ENCODE assay signal across 17 cellular contexts in the genomic region with DNA sequence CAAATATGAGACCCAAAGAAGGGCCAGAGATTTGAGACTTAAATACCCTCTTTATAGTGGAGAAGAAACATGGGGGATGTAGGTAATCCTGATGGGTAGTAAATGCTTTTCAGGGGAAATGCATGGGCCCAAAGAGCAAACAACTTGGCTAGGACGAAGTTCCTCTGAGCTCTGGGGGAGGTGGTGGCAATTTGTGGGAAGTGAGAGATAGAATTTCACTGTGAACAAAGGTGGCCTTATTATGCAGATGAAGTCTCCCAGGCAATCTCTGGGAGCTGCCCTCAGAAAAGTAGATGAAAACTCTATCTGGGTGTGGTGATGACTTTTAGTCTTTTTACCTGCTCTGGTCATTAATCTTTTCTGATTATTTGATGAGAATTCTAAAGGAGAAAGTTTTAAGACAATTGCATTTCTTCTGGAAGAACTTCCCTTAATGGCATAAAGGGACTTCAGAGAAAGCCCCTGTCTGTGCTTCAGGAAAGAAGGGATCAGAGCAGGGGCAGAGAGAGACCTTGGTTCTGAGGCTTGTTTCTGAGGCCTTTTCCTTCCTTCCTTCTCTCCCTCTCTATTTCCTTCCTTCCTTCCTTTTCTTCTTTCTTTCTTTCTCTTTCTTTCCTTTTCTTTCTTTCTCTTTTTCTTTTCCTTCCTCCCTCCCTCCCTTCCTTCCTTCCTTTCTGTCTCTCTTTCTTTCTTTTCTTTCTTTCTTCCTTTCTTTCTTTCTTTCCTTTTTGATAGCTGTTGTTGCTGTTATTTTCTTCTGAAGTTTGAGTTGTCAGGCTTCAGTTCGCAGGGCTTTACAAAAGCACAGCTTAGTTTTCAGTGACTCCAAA. TPM values are rescaled to one million over a fixed set of nuclear protein-coding genes. Genes with fewer than 3 reads are reported as not detected.
DNase-seq lines count a peak whose midpoint lies in the region; ATAC-seq and TF ChIP-seq lines count a peak whose summit lies in the region.
"Had no signal": no experiment of that assay in that cellular context is flagged by ENCODE, and none has a peak within 500 bp of the region (broad histone marks: within the 10 kb centered on the region; RNA-seq: fewer than 3 reads in every experiment).

No MANE protein-coding gene starts in this region.

- no peaks in the 10 kb centered on the region for H3K27me3 Mint-ChIP-seq in endodermal cell (ENCODE audit: insufficient read depth)

- H3K4me1 Mint-ChIP-seq in endodermal cell, result peaks cover 30% of the 10 kb centered on the region
- H3K4me1 Mint-ChIP-seq: activated naive CD4-positive, alpha-beta T cell treated with anti-CD3 and anti-CD28 coated beads, Interleukin-2, amount 50 U/mL, for 24 hours had no signal

- peaks cover 28% of the 10 kb centered on the region for H3K9me3 Mint-ChIP-seq in endodermal cell
- H3K9me3 Mint-ChIP-seq: activated naive CD4-positive, alpha-beta T cell treated with anti-CD3 and anti-CD28 coated beads, Interleukin-2, amount 50 U/mL, for 24 hours had no signal

- H3K27me3 ChIP-seq in endodermal cell (ENCODE audit: control insufficient read depth, insufficient read depth, low read length, poor library complexity, severe bottlenecking), result no peaks in the 10 kb centered on the region
- H3K27me3 ChIP-seq: BE2C, right atrium auricular region, upper lobe of left lung had no signal

- DNase-seq in Daoy (ENCODE audit: low read depth), result peak; percentile 3
- peak; percentile 35 for DNase-seq in KBM-7
- peak; percentile 75 for DNase-seq in endodermal cell
- DNase-seq in mucosa of descending colon, result peak in 1 of 3 donors; percentile 24
- DNase-seq in midbrain (lab: John Stamatoyannopoulos, UW), result no peak
- no peak for DNase-seq in pons (ENCODE audit: low spot score)
- no peak for DNase-seq in EL
- DNase-seq in NCI-H128 (lab: John Stamatoyannopoulos, UW; ENCODE audit: unreplicated experiment), result no peak
- DNase-seq: anterior cingulate cortex, BE2C, heart left ventricle, mammary epithelial cell, NCI-H1436 treated with DMSO at 0.1 percent for 48 hours, Right ventricle myocardium superior, upper lobe of left lung had no signal

- intact Hi-C loops in mucosa of descending colon (cut with DNase I, micrococcal nuclease), result no loop called here

- H3K4me1 ChIP-seq in endodermal cell (ENCODE audit: control insufficient read depth, insufficient read depth, low read length) (no peaks in the 10 kb centered on the region), mucosa of descending colon (ENCODE audit: low read depth) (peaks cover 4% of the 10 kb centered on the region)
- H3K4me1 ChIP-seq: BE2C, heart left ventricle, right atrium auricular region, upper lobe of left lung had no signal

- ATAC-seq in mucosa of descending colon, result peak; percentile 78
- ATAC-seq: heart left ventricle had no signal

- H3K9me3 ChIP-seq in endodermal cell (ENCODE audit: control insufficient read depth, low read length) (peaks cover 11% of the 10 kb centered on the region), mucosa of descending colon (no peaks in the 10 kb centered on the region)
- H3K9me3 ChIP-seq: BE2C, heart left ventricle, right atrium auricular region, upper lobe of left lung had no signal

- H3K4me3 ChIP-seq in endodermal cell (ENCODE audit: low read length) (no peak overlapping the region), mucosa of descending colon (no peak overlapping the region)
- H3K4me3 ChIP-seq: heart left ventricle, right atrium auricular region, upper lobe of left lung had no signal

- H3K27ac Mint-ChIP-seq in endodermal cell, result peak overlapping the region; percentile 33
- H3K27ac Mint-ChIP-seq: activated naive CD4-positive, alpha-beta T cell treated with anti-CD3 and anti-CD28 coated beads, Interleukin-2, amount 50 U/mL, for 24 hours had no signal

- TF ChIP-seq CTCF in endodermal cell (conservative IDR thresholded peaks at IDR 0.05), result no peak
- TF ChIP-seq CTCF in mucosa of descending colon (IDR thresholded peaks at IDR 0.05), result no peak

- H3K4me3 Mint-ChIP-seq in endodermal cell, result no peak overlapping the region
- H3K4me3 Mint-ChIP-seq: activated naive CD4-positive, alpha-beta T cell treated with anti-CD3 and anti-CD28 coated beads, Interleukin-2, amount 50 U/mL, for 24 hours had no signal

- in situ Hi-C loops in KBM-7 (cut with MboI; ENCODE audit: low pct_unique_long_range_greater_than_20kb, low sequenced_read_pairs), result no loop called here

- no peak overlapping the region for H3K9ac ChIP-seq in endodermal cell (ENCODE audit: extremely low read depth, low read length, poor library complexity, severe bottlenecking)

- no peak overlapping the region for H3K27ac ChIP-seq in endodermal cell (ENCODE audit: low read depth, low read length)
- H3K27ac ChIP-seq: heart left ventricle, right atrium auricular region, upper lobe of left lung had no signal

- WGBS in endodermal cell (ENCODE audit: insufficient coverage in 1 of 2, insufficient read length in 1 of 2), 2 experiments, result 0 to 42% methylated on average over 1 to 2 of the region's 2 CpGs

- H3K36me3 ChIP-seq in endodermal cell (ENCODE audit: control insufficient read depth, insufficient read depth, low read length) (no peaks in the 10 kb centered on the region), mucosa of descending colon (ENCODE audit: low read depth) (no peaks in the 10 kb centered on the region)
- H3K36me3 ChIP-seq: BE2C, heart left ventricle, right atrium auricular region, upper lobe of left lung had no signal

- H3K36me3 Mint-ChIP-seq in endodermal cell (ENCODE audit: low read depth), result peaks cover 4% of the 10 kb centered on the region
- H3K36me3 Mint-ChIP-seq: activated naive CD4-positive, alpha-beta T cell treated with anti-CD3 and anti-CD28 coated beads, Interleukin-2, amount 50 U/mL, for 24 hours had no signal

RNA-seq across cellular contexts. Expression of a gene that starts 37.5 kb away (rescaled TPM):
- 1.9 and 10.9 TPM in 2 replicates for total RNA-seq in Daoy (2014; rRNA removed; shearing (Covaris generic))
- total RNA-seq in endodermal cell (1 to 10 TPM in 1 of 2 donors, under 1 TPM in 1; 0.38 to 4.7 TPM), mucosa of descending colon (100 to 1,000 TPM; 270 to 401 (median 390) TPM)
- polyA plus RNA-seq in endodermal cell (2013, experiment 1 of 2), result 3.3 TPM
- 2.8 TPM for polyA plus RNA-seq in endodermal cell (2013, experiment 2 of 2)

Comparison
In these comparisons a context has a peak if more than half of its experiments do, and no peak if none do; other contexts are left out.
1. DNase-seq: peak in Daoy (single experiment), KBM-7 (single experiment) and endodermal cell (single experiment); none in midbrain (single experiment), pons (single experiment), EL (single experiment) and NCI-H128 (single experiment).
2. RNA of a gene that starts 37.5 kb away (total RNA-seq): 270 to 401 TPM in mucosa of descending colon; 0.38 to 4.7 TPM in endodermal cell and 1.9 to 10.9 TPM in Daoy; every median in the first group is over 10 times any median in the second.